ENCODE assay signal across 8 cellular contexts in genomic region chr16:88264641-88265285, GRCh38.
A peak's percentile ranks its signal among the peaks of the same experiment; 100 is the strongest.
DNase-seq lines count a peak whose midpoint lies in the region; ATAC-seq, FAIRE-seq and TF ChIP-seq lines count a peak whose summit lies in the region.

No MANE protein-coding gene starts in this region.

- FAIRE-seq in H1 (lab: Jason Lieb, UNC), result no peak

- POLR2A ChIA-PET in H1 (lab: Charles Lee; ENCODE audit: partially characterized antibody), result no interaction called here

- no peak overlapping the region for H3K23ac ChIP-seq in H1 (ENCODE audit: insufficient read length)

- no peak overlapping the region for H3K9ac ChIP-seq in H1 (replicated peaks in 1 of 4; ENCODE audit: extremely low read depth in 1 of 4, low read depth in 3 of 4, low read length in 3 of 4)

- CTCF ChIA-PET in H1 (lab: Charles Lee; ENCODE audit: partially characterized antibody), result interaction anchor here (1.2 kb wide), 1 partner anchor 208 kb away, joined by 3 read pairs; no protein-coding TSS in a partner anchor

- no peaks in the 10 kb centered on the region for H3K36me3 ChIP-seq in H1 (ENCODE audit: control insufficient read depth in 2 of 4, insufficient read depth in 4 of 4, low read length in 3 of 4)

- ATAC-seq in GM19467 (IDR thresholded peaks at IDR 0.05; ENCODE audit: unreplicated experiment), result peak; percentile 65

- 0 out of 2 replicates have a peak overlapping the region, but pooled peaks have one; percentile 16 for H2BK5ac ChIP-seq in H1 (ENCODE audit: low read depth, low read length)

- no peaks in the 10 kb centered on the region for H3K79me1 ChIP-seq in H1 (ENCODE audit: low read depth, low read length)

- H2BK20ac ChIP-seq in H1 (ENCODE audit: low read length), result no peak overlapping the region

- no peak overlapping the region for H4K5ac ChIP-seq in H1 (ENCODE audit: insufficient read length, low read depth, low read length)

- H3K18ac ChIP-seq in H1 (ENCODE audit: extremely low read depth, low read length), result no peak overlapping the region; the same call in 1 of the 2 replicates

- H2BK12ac ChIP-seq in H1 (ENCODE audit: low read depth, low read length), result peak overlapping the region; percentile 90; the same call in 1 of the 2 replicates

- H3K27ac ChIP-seq in H1 (ENCODE audit: low read depth, low read length), result no peak overlapping the region

- TF ChIP-seq RAD21 in H1 (IDR thresholded peaks at IDR 0.05 in 1 of 2, conservative IDR thresholded peaks at IDR 0.05 in 1 of 2; ENCODE audit: low read depth in 2 of 2, low read length in 2 of 2), result no peak

- H3K23me2 ChIP-seq in H1 (ENCODE audit: low read depth, low read length), result no peaks in the 10 kb centered on the region

- no peak overlapping the region for H2BK120ac ChIP-seq in H1 (replicated peaks; ENCODE audit: low read depth, low read length)

- H3K56ac ChIP-seq in H1 (replicated peaks; ENCODE audit: insufficient read length, low read depth, low read length), result no peak overlapping the region

- no peaks in the 10 kb centered on the region for H3K27me3 ChIP-seq in H1 (replicated peaks in 1 of 4; ENCODE audit: control insufficient read depth in 3 of 4, extremely low read depth in 1 of 4, insufficient read depth in 3 of 4, low read length in 3 of 4)

- no peak overlapping the region for H4K91ac ChIP-seq in H1 (replicated peaks; ENCODE audit: insufficient read length, low read length)

- no peaks in the 10 kb centered on the region for H3K9me3 ChIP-seq in H1 (ENCODE audit: insufficient read depth in 2 of 2, low read depth in 1 of 2, low read length in 1 of 2)

- no peak overlapping the region for H3K4ac ChIP-seq in H1 (replicated peaks; ENCODE audit: insufficient read length, low read depth, low read length)

- H2AFZ ChIP-seq in H1 (ENCODE audit: low read length), result no peak overlapping the region; the same call in 1 of the 2 replicates

- H3K79me2 ChIP-seq in H1 (ENCODE audit: control insufficient read depth in 1 of 2, insufficient read depth in 2 of 2, low read length in 2 of 2), result no peaks in the 10 kb centered on the region

- H3K4me3 ChIP-seq in AG10803 (ENCODE audit: low read length), result peak overlapping the region; percentile 34; the same call in 1 of the 2 replicates
- H3K4me3 ChIP-seq in H1 (ENCODE audit: extremely low read depth in 1 of 4, insufficient read depth in 2 of 4, low read depth in 3 of 4, low read length in 4 of 4), result no peak overlapping the region

- H4K8ac ChIP-seq in H1 (ENCODE audit: extremely low read depth, insufficient read depth, low read length), result peak overlapping the region; percentile 51; the same call in 1 of the 2 replicates

- H3K4me2 ChIP-seq in H1 (ENCODE audit: insufficient read depth in 1 of 2, low read depth in 2 of 2, low read length in 2 of 2), result peak overlapping the region; percentile 28 to 47; a peak in 2 of 4 replicates

- H2AK5ac ChIP-seq in H1 (ENCODE audit: low read depth, low read length), result no peak overlapping the region

- no peak overlapping the region for H3K14ac ChIP-seq in H1 (ENCODE audit: insufficient read length)

- no peaks in the 10 kb centered on the region for H4K20me1 ChIP-seq in H1 (replicated peaks in 1 of 2; ENCODE audit: control insufficient read depth in 1 of 2, insufficient read depth in 2 of 2, low read length in 2 of 2)

- peaks cover 0 to 12% (median 6%) of the 10 kb centered on the region in 4 experiments; a peak in 6 of 7 replicates for H3K4me1 ChIP-seq in H1 (replicated peaks in 1 of 4; ENCODE audit: control insufficient read depth in 3 of 4, insufficient read depth in 4 of 4, low read length in 3 of 4)

- TF ChIP-seq CTCF in AG10803 (conservative IDR thresholded peaks at IDR 0.05; ENCODE audit: low read length) (no peak), H1 (IDR thresholded peaks at IDR 0.05; ENCODE audit: control extremely low read depth in 1 of 3, insufficient read depth in 1 of 3, low read depth in 1 of 3, low read length in 3 of 3) (no peak)

- WGBS in H1 (ENCODE audit: extremely low coverage in 1 of 2, insufficient coverage in 1 of 2, insufficient read length in 1 of 2, insufficient replicate concordance in 2 of 2, low coverage in 1 of 2, low lambda C conversion rate in 2 of 2, missing lambda C conversion rate in 1 of 2), 2 experiments, result 52% methylated on average over 21 of the region's 30 CpGs; no CpG with 5 or more reads in 1 of the 2 experiments

- H2BK15ac ChIP-seq in H1 (ENCODE audit: low read length), result no peak overlapping the region; the same call in 1 of the 2 replicates

- DNase-seq in AG10803 (ENCODE audit: low read depth) (peak; percentile 85), HT1080 (ENCODE audit: low read depth) (peak; percentile 96), H1 (ENCODE audit: low read depth in 1 of 2, low spot score in 2 of 2) (peak; percentile 19 to 70), mesenteric fat pad (ENCODE audit: low spot score) (peak; percentile 97), NCI-H526 (lab: John Stamatoyannopoulos, UW) (no peak)
- DNase-seq in activated CD4-positive, alpha-beta T cell treated with anti-CD3 and anti-CD28 coated beads, Interleukin-2, amount 50 U/mL, for 4 hours, result peak; percentile 34 to 40
- DNase-seq in stimulated activated CD8-positive, alpha-beta memory T cell treated with anti-CD3 and anti-CD28 coated beads, Interleukin-2, amount 100 ng/mL, for 48 hours (ENCODE audit: low read depth in 2 of 2), result peak; percentile 51 to 74

- no peak for TF ChIP-seq POLR2A in H1 (IDR thresholded peaks at IDR 0.05; ENCODE audit: control extremely low read depth in 1 of 2, low read depth in 2 of 2, low read length in 2 of 2)

- TF ChIP-seq EP300 in H1 (IDR thresholded peaks at IDR 0.05; ENCODE audit: borderline replicate concordance in 1 of 2, low read depth in 2 of 2, low read length in 2 of 2), result no peak

TF ChIP-seq in H1, 55 proteins besides CTCF, POLR2A, EP300 and RAD21 (continues in another document):
- TF ChIP-seq, protein P1, sequence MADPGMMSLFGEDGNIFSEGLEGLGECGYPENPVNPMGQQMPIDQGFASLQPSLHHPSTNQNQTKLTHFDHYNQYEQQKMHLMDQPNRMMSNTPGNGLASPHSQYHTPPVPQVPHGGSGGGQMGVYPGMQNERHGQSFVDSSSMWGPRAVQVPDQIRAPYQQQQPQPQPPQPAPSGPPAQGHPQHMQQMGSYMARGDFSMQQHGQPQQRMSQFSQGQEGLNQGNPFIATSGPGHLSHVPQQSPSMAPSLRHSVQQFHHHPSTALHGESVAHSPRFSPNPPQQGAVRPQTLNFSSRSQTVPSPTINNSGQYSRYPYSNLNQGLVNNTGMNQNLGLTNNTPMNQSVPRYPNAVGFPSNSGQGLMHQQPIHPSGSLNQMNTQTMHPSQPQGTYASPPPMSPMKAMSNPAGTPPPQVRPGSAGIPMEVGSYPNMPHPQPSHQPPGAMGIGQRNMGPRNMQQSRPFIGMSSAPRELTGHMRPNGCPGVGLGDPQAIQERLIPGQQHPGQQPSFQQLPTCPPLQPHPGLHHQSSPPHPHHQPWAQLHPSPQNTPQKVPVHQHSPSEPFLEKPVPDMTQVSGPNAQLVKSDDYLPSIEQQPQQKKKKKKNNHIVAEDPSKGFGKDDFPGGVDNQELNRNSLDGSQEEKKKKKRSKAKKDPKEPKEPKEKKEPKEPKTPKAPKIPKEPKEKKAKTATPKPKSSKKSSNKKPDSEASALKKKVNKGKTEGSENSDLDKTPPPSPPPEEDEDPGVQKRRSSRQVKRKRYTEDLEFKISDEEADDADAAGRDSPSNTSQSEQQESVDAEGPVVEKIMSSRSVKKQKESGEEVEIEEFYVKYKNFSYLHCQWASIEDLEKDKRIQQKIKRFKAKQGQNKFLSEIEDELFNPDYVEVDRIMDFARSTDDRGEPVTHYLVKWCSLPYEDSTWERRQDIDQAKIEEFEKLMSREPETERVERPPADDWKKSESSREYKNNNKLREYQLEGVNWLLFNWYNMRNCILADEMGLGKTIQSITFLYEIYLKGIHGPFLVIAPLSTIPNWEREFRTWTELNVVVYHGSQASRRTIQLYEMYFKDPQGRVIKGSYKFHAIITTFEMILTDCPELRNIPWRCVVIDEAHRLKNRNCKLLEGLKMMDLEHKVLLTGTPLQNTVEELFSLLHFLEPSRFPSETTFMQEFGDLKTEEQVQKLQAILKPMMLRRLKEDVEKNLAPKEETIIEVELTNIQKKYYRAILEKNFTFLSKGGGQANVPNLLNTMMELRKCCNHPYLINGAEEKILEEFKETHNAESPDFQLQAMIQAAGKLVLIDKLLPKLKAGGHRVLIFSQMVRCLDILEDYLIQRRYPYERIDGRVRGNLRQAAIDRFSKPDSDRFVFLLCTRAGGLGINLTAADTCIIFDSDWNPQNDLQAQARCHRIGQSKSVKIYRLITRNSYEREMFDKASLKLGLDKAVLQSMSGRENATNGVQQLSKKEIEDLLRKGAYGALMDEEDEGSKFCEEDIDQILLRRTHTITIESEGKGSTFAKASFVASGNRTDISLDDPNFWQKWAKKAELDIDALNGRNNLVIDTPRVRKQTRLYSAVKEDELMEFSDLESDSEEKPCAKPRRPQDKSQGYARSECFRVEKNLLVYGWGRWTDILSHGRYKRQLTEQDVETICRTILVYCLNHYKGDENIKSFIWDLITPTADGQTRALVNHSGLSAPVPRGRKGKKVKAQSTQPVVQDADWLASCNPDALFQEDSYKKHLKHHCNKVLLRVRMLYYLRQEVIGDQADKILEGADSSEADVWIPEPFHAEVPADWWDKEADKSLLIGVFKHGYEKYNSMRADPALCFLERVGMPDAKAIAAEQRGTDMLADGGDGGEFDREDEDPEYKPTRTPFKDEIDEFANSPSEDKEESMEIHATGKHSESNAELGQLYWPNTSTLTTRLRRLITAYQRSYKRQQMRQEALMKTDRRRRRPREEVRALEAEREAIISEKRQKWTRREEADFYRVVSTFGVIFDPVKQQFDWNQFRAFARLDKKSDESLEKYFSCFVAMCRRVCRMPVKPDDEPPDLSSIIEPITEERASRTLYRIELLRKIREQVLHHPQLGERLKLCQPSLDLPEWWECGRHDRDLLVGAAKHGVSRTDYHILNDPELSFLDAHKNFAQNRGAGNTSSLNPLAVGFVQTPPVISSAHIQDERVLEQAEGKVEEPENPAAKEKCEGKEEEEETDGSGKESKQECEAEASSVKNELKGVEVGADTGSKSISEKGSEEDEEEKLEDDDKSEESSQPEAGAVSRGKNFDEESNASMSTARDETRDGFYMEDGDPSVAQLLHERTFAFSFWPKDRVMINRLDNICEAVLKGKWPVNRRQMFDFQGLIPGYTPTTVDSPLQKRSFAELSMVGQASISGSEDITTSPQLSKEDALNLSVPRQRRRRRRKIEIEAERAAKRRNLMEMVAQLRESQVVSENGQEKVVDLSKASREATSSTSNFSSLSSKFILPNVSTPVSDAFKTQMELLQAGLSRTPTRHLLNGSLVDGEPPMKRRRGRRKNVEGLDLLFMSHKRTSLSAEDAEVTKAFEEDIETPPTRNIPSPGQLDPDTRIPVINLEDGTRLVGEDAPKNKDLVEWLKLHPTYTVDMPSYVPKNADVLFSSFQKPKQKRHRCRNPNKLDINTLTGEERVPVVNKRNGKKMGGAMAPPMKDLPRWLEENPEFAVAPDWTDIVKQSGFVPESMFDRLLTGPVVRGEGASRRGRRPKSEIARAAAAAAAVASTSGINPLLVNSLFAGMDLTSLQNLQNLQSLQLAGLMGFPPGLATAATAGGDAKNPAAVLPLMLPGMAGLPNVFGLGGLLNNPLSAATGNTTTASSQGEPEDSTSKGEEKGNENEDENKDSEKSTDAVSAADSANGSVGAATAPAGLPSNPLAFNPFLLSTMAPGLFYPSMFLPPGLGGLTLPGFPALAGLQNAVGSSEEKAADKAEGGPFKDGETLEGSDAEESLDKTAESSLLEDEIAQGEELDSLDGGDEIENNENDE (IDR thresholded peaks at IDR 0.05; ENCODE audit: insufficient replicate concordance, low read length), result no peak

Comparison
In these comparisons a context has a peak if more than half of its experiments do, and no peak if none do; other contexts are left out.
1. DNase-seq: peak in AG10803 (single experiment), HT1080 (single experiment), activated CD4-positive, alpha-beta T cell treated with anti-CD3 and anti-CD28 coated beads, Interleukin-2, amount 50 U/mL, for 4 hours (2 of 2), H1 (2 of 2), mesenteric fat pad (single experiment) and stimulated activated CD8-positive, alpha-beta memory T cell treated with anti-CD3 and anti-CD28 coated beads, Interleukin-2, amount 100 ng/mL, for 48 hours (2 of 2); none in NCI-H526 (0 of 2).